ENCODE assay signal across 7 cellular contexts in the genomic region with DNA sequence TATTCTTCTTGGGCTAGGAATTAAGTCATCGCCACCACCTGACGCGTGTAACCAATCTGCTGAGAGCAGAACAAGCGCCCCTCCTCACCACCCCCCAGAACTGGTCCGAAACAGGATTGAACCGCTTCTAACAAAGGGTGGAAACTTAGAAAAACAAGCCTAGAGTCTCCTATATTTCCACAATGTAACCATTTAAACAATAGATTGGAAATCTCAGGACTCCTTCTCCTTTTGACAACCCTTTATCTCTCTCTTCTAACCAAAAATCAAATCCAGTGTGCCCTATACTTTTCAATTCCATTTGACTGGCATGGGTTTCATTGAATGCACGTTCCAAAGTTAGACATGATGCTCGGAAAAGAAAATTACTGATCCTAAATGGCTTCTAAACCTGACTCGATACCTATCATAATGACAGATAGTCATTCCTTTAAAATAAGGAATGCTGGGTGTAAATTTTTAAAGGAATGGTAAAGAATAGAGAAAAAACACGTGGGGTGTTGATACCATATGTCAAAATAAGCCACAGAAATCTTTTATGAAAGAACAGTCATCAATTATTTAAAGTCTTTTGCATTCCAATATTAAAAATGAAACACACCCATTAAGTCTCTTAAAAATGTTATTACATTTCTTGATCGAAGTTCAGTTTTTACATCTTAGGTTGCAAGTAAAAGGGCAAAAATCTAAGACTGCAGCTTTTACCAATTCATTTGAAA. TPM values are rescaled to one million over a fixed set of nuclear protein-coding genes. Genes with fewer than 3 reads are reported as not detected.
DNase-seq lines count a peak whose midpoint lies in the region; ATAC-seq and TF ChIP-seq lines count a peak whose summit lies in the region.

No MANE protein-coding gene starts in this region.

- H3K4me3 ChIP-seq in HL-60 (replicated peaks; ENCODE audit: insufficient read depth, low read length), result peak overlapping the region; percentile 46
- peak overlapping the region; percentile 79 for H3K4me3 ChIP-seq in NT2/D1 (ENCODE audit: insufficient read length, low read depth)
- peak overlapping the region; percentile 84 for H3K4me3 ChIP-seq in epithelial cell of esophagus (ENCODE audit: low read length)
- H3K4me3 ChIP-seq in mucosa of descending colon, result peak overlapping the region; percentile 33

- peak; percentile 16 for ATAC-seq in GM18502 (IDR thresholded peaks at IDR 0.05; ENCODE audit: poor library complexity, unreplicated experiment)
- ATAC-seq in mucosa of descending colon, result peak; percentile 28

- H3K36me3 ChIP-seq in NT2/D1 (ENCODE audit: insufficient read depth, insufficient read length, low read length), result peaks cover 11% of the 10 kb centered on the region
- peaks cover 7% of the 10 kb centered on the region for H3K36me3 ChIP-seq in mucosa of descending colon (ENCODE audit: low read depth)

- H3K4me1 ChIP-seq in NT2/D1 (ENCODE audit: insufficient read depth, insufficient read length), result no peaks in the 10 kb centered on the region
- peaks cover 12% of the 10 kb centered on the region for H3K4me1 ChIP-seq in mucosa of descending colon (ENCODE audit: low read depth)

- peak overlapping the region; percentile 97 for H3K27ac ChIP-seq in HL-60 (replicated peaks)

- no peaks in the 10 kb centered on the region for H3K27me3 ChIP-seq in HL-60 (ENCODE audit: insufficient read depth, poor library complexity, severe bottlenecking)
- H3K27me3 ChIP-seq in NT2/D1 (ENCODE audit: insufficient read depth, insufficient read length), result no peaks in the 10 kb centered on the region

- intact Hi-C loops in mucosa of descending colon (cut with DNase I, micrococcal nuclease), result loop anchor here (5.0 kb wide), 2 partner anchors 100 to 280 kb away; no protein-coding TSS in a partner anchor

- no peaks in the 10 kb centered on the region for H3K9me3 ChIP-seq in NT2/D1 (ENCODE audit: insufficient read depth, low read length)
- H3K9me3 ChIP-seq in mucosa of descending colon, result no peaks in the 10 kb centered on the region

- H3K9ac ChIP-seq in NT2/D1 (ENCODE audit: insufficient read length, low read depth), result peak overlapping the region; percentile 69

- DNase-seq in HL-60 (ENCODE audit: low read depth in 1 of 2, low spot score in 1 of 2) (peak in 1 of 2 experiments; percentile 80), NT2/D1 (ENCODE audit: low read depth, low spot score) (no peak), epithelial cell of esophagus (ENCODE audit: low read depth) (peak; percentile 85), mucosa of descending colon (peak; percentile 72 to 90 (median 87))
- DNase-seq in activated CD8-positive, alpha-beta memory T cell treated with anti-CD3 and anti-CD28 coated beads, Interleukin-2, amount 50 U/mL, for 48 hours, result peak; percentile 72
- DNase-seq in stimulated activated CD8-positive, alpha-beta memory T cell treated with anti-CD3 and anti-CD28 coated beads, Interleukin-2, amount 100 ng/mL, for 48 hours (ENCODE audit: low read depth in 2 of 2), result peak; percentile 42 to 43

- no peak for TF ChIP-seq CTCF in HL-60 (IDR thresholded peaks at IDR 0.05; ENCODE audit: insufficient read depth, low read length)
- TF ChIP-seq CTCF in epithelial cell of esophagus (IDR thresholded peaks at IDR 0.05; ENCODE audit: insufficient read depth, low read depth, low read length, missing control alignments), result no peak
- TF ChIP-seq CTCF in mucosa of descending colon (IDR thresholded peaks at IDR 0.05), result no peak

RNA-seq across cellular contexts. Expression of gene ARRDC3, which starts 1.2 kb away (rescaled TPM):
- 10 to 100 TPM; 32.5 to 39.6 (median 38.0) TPM for total RNA-seq in mucosa of descending colon

Comparison
In these comparisons a context has a peak if more than half of its experiments do, and no peak if none do; other contexts are left out.
1. H3K4me3 ChIP-seq: peak in every context shown above with its lines; median percentile 84 in epithelial cell of esophagus; 79 in NT2/D1; 46 in HL-60; 33 in mucosa of descending colon.